In genomic region chr2:147082850-147083522, GRCh38 we compare ENCODE assay signal across 8 cellular contexts.
DNase-seq lines count a peak whose midpoint lies in the region; ATAC-seq and TF ChIP-seq lines count a peak whose summit lies in the region.

No MANE protein-coding gene starts in this region.

- H3K27me3 ChIP-seq in PC-3 (ENCODE audit: low read length) (no peaks in the 10 kb centered on the region), psoas muscle (ENCODE audit: insufficient read depth in 3 of 3, low read length in 2 of 3) (no peaks in the 10 kb centered on the region)

- no peak overlapping the region for H2AFZ ChIP-seq in PC-3 (ENCODE audit: low read length)

- H3K4me3 Mint-ChIP-seq in glutamatergic neuron (ENCODE audit: unreplicated experiment) = no peak overlapping the region

- H3K4me1 Mint-ChIP-seq in glutamatergic neuron (ENCODE audit: low read depth, unreplicated experiment) = peaks cover 11% of the 10 kb centered on the region

- WGBS in psoas muscle, 3 donors = 62 to 67% (median 64%) methylated on average over 3 of the region's 3 CpGs

- H3K4me1 ChIP-seq in PC-3 (ENCODE audit: insufficient read depth, low read length) (no peaks in the 10 kb centered on the region), psoas muscle (no peaks in the 10 kb centered on the region)

- H3F3A ChIP-seq in PC-3 (ENCODE audit: low read length, unreplicated experiment) = no peaks in the 10 kb centered on the region

- H4K20me1 ChIP-seq in PC-3 (ENCODE audit: low read length) = no peaks in the 10 kb centered on the region

- BruUV-seq in PC-3 (replicated peaks; lab: Mats Ljungman, UMichigan) = no TSS peak

- peaks cover 2% of the 10 kb centered on the region for H3K9me3 Mint-ChIP-seq in glutamatergic neuron (ENCODE audit: unreplicated experiment)

- intact Hi-C loops in PC-3 (cut with micrococcal nuclease) (loop anchor here (1.0 to 10.0 kb wide), 5 partner anchors 92 to 828 kb away; no protein-coding TSS in a partner anchor), psoas muscle (cut with DNase I) (loop anchor here (2.0 to 10.0 kb wide), 4 partner anchors 249 to 832 kb away; no protein-coding TSS in a partner anchor)

- H3K79me2 ChIP-seq in PC-3 (ENCODE audit: low read length) = no peaks in the 10 kb centered on the region

- H3K27ac ChIP-seq in PC-3 (ENCODE audit: low read length) (no peak overlapping the region), psoas muscle (no peak overlapping the region)

- H3K4me3 ChIP-seq in PC-3 (ENCODE audit: low read length) (no peak overlapping the region), psoas muscle (no peak overlapping the region)

- DNase-seq in ELR (ENCODE audit: low read depth) (peak; percentile 58), HT1080 (ENCODE audit: low read depth) (peak; percentile 46), PC-3 (peak; percentile 87), glutamatergic neuron (peak; percentile 51), psoas muscle (no peak)
- DNase-seq in activated naive CD4-positive, alpha-beta T cell treated with Interleukin-2 at 50 U/mL for 16 hours = peak; percentile 42

- H3K9me3 ChIP-seq in PC-3 (ENCODE audit: low read length) (no peaks in the 10 kb centered on the region), psoas muscle (no peaks in the 10 kb centered on the region)

- peak overlapping the region; percentile 26 for H3K27ac Mint-ChIP-seq in glutamatergic neuron (ENCODE audit: unreplicated experiment)

- H3K4me2 ChIP-seq in PC-3 (ENCODE audit: low read length) = no peak overlapping the region

- TF ChIP-seq CTCF in PC-3 (conservative IDR thresholded peaks at IDR 0.05; ENCODE audit: low read depth, low read length) (peak; percentile 96), glutamatergic neuron (IDR thresholded peaks at IDR 0.05; ENCODE audit: partially characterized antibody, unreplicated experiment) (peak; percentile 95), psoas muscle (IDR thresholded peaks at IDR 0.05) (peak; percentile 95)

- peaks cover 2% of the 10 kb centered on the region for H3K27me3 Mint-ChIP-seq in glutamatergic neuron (ENCODE audit: unreplicated experiment)

- H3K36me3 Mint-ChIP-seq in glutamatergic neuron (ENCODE audit: unreplicated experiment) = peaks cover 4% of the 10 kb centered on the region

- POLR2A ChIA-PET in PC-3 (lab: Charles Lee; ENCODE audit: unreplicated experiment) = no interaction called here

- CTCF ChIA-PET in PC-3 (lab: Charles Lee) = interaction anchor here (0.6 to 1.5 kb wide), 5 partner anchors 14 to 828 kb away, joined by 3 to 10 read pairs (median 4); no protein-coding TSS in a partner anchor

- H3K9ac ChIP-seq in PC-3 (ENCODE audit: low read length) = no peak overlapping the region

- H3K9me2 ChIP-seq in PC-3 (replicated peaks; ENCODE audit: low read length) = no peaks in the 10 kb centered on the region

- ATAC-seq in GM21423 (IDR thresholded peaks at IDR 0.05; ENCODE audit: unreplicated experiment) (peak; percentile 82), PC-3 (peak; percentile 67), psoas muscle (peak; percentile 48 to 82 (median 64)), HG03135 (IDR thresholded peaks at IDR 0.05; ENCODE audit: unreplicated experiment) (no peak)

- H3K36me3 ChIP-seq in PC-3 (ENCODE audit: low read depth, low read length) = no peaks in the 10 kb centered on the region
- H3K36me3 ChIP-seq in psoas muscle (ENCODE audit: insufficient read depth in 1 of 2, low read depth in 1 of 2) = no peaks in the 10 kb centered on the region

Comparison
In these comparisons a context has a peak if more than half of its experiments do, and no peak if none do; other contexts are left out.
1. DNase-seq: peak in ELR (single experiment), HT1080 (single experiment), PC-3 (single experiment), activated naive CD4-positive, alpha-beta T cell treated with Interleukin-2 at 50 U/mL for 16 hours (single experiment) and glutamatergic neuron (single experiment); none in psoas muscle (0 of 2).
2. Peak in every context shown above with its lines, with median percentiles within 50 percentile points of each other: CTCF ChIP-seq.